1 cellular context compared by ENCODE assay signal in the genomic region with DNA sequence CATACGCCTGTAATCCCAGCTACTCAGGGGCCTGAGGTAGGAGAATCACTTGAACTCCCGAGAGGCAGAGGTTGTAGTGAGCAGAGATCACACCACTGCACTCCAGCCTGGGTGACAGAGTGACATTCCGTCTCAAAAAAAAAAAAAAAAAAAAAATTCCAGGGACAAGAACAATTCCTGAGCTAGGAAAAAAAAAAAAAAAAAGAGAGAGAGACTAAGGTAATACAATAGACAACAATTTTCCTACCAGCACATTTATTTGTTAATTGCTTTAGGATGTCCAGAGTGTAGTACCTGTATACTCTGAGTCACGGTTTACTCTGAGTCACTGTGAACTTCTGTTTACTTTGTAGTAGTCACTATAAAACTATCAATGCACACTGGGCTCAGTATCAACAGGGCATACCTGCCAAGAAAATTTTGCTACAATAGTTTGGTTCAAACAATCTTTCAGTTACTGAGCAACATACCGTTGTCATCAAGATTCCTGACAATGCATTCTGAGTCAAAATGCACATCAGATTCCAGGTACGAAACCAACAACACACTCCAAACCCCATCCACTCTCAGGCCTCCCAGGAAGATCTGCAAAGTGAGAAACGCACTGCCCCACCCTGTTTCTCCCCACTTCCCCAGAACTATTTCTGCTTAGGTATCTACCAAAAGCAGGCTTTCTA.
A peak's percentile ranks its signal among the peaks of the same experiment; 100 is the strongest.
TF ChIP-seq lines count a peak whose summit lies in the region.

No MANE protein-coding gene starts in this region.

TF ChIP-seq in HepG2, 621 proteins besides CTCF, POLR2A, EP300 and RAD21 (continued from another document and continues in another):
- TF ChIP-seq, protein P1, sequence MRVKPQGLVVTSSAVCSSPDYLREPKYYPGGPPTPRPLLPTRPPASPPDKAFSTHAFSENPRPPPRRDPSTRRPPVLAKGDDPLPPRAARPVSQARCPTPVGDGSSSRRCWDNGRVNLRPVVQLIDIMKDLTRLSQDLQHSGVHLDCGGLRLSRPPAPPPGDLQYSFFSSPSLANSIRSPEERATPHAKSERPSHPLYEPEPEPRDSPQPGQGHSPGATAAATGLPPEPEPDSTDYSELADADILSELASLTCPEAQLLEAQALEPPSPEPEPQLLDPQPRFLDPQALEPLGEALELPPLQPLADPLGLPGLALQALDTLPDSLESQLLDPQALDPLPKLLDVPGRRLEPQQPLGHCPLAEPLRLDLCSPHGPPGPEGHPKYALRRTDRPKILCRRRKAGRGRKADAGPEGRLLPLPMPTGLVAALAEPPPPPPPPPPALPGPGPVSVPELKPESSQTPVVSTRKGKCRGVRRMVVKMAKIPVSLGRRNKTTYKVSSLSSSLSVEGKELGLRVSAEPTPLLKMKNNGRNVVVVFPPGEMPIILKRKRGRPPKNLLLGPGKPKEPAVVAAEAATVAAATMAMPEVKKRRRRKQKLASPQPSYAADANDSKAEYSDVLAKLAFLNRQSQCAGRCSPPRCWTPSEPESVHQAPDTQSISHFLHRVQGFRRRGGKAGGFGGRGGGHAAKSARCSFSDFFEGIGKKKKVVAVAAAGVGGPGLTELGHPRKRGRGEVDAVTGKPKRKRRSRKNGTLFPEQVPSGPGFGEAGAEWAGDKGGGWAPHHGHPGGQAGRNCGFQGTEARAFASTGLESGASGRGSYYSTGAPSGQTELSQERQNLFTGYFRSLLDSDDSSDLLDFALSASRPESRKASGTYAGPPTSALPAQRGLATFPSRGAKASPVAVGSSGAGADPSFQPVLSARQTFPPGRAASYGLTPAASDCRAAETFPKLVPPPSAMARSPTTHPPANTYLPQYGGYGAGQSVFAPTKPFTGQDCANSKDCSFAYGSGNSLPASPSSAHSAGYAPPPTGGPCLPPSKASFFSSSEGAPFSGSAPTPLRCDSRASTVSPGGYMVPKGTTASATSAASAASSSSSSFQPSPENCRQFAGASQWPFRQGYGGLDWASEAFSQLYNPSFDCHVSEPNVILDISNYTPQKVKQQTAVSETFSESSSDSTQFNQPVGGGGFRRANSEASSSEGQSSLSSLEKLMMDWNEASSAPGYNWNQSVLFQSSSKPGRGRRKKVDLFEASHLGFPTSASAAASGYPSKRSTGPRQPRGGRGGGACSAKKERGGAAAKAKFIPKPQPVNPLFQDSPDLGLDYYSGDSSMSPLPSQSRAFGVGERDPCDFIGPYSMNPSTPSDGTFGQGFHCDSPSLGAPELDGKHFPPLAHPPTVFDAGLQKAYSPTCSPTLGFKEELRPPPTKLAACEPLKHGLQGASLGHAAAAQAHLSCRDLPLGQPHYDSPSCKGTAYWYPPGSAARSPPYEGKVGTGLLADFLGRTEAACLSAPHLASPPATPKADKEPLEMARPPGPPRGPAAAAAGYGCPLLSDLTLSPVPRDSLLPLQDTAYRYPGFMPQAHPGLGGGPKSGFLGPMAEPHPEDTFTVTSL (CRISPR knock-in tag; IDR thresholded peaks at IDR 0.05; ENCODE audit: borderline replicate concordance): peak; percentile 81; the same call in 1 of the 2 replicates
- TF ChIP-seq TEAD3 (CRISPR knock-in tag; optimal IDR thresholded peaks at IDR 0.05; ENCODE audit: borderline replicate concordance): peak; percentile 39
- TF ChIP-seq NKX3-1 (CRISPR knock-in tag; IDR thresholded peaks at IDR 0.05): no peak
- TF ChIP-seq, protein P2, sequence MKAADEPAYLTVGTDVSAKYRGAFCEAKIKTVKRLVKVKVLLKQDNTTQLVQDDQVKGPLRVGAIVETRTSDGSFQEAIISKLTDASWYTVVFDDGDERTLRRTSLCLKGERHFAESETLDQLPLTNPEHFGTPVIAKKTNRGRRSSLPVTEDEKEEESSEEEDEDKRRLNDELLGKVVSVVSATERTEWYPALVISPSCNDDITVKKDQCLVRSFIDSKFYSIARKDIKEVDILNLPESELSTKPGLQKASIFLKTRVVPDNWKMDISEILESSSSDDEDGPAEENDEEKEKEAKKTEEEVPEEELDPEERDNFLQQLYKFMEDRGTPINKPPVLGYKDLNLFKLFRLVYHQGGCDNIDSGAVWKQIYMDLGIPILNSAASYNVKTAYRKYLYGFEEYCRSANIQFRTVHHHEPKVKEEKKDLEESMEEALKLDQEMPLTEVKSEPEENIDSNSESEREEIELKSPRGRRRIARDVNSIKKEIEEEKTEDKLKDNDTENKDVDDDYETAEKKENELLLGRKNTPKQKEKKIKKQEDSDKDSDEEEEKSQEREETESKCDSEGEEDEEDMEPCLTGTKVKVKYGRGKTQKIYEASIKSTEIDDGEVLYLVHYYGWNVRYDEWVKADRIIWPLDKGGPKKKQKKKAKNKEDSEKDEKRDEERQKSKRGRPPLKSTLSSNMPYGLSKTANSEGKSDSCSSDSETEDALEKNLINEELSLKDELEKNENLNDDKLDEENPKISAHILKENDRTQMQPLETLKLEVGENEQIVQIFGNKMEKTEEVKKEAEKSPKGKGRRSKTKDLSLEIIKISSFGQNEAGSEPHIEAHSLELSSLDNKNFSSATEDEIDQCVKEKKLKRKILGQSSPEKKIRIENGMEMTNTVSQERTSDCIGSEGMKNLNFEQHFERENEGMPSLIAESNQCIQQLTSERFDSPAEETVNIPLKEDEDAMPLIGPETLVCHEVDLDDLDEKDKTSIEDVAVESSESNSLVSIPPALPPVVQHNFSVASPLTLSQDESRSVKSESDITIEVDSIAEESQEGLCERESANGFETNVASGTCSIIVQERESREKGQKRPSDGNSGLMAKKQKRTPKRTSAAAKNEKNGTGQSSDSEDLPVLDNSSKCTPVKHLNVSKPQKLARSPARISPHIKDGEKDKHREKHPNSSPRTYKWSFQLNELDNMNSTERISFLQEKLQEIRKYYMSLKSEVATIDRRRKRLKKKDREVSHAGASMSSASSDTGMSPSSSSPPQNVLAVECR (CRISPR knock-in tag; IDR thresholded peaks at IDR 0.05; ENCODE audit: borderline replicate concordance): no peak
- no peak for TF ChIP-seq ZNF33A (CRISPR knock-in tag; IDR thresholded peaks at IDR 0.05; ENCODE audit: borderline replicate concordance)
- peak; percentile 69 for TF ChIP-seq CREB1 (IDR thresholded peaks at IDR 0.05)
- peak; percentile 68 for TF ChIP-seq CREB1 (CRISPR knock-in tag; IDR thresholded peaks at IDR 0.05)
- 0 out of 2 replicates have a peak, but pooled peaks have one; percentile 16 for TF ChIP-seq ATF7 (IDR thresholded peaks at IDR 0.05)
- no peak for TF ChIP-seq ATF7 (CRISPR knock-in tag; IDR thresholded peaks at IDR 0.05)
- no peak for TF ChIP-seq ZBTB1 (CRISPR knock-in tag; IDR thresholded peaks at IDR 0.05; ENCODE audit: borderline replicate concordance)
- no peak for TF ChIP-seq ZNF572 (CRISPR knock-in tag; IDR thresholded peaks at IDR 0.05)
- TF ChIP-seq ZNF607 (CRISPR knock-in tag; IDR thresholded peaks at IDR 0.05; ENCODE audit: borderline replicate concordance): no peak
- TF ChIP-seq SMAD3 (CRISPR knock-in tag; IDR thresholded peaks at IDR 0.05): no peak
- TF ChIP-seq FOSL2 (CRISPR knock-in tag; IDR thresholded peaks at IDR 0.05): peak; percentile 94
- no peak for TF ChIP-seq GTF2F1 (IDR thresholded peaks at IDR 0.05; ENCODE audit: low read length)
- TF ChIP-seq NR2F6 (IDR thresholded peaks at IDR 0.05): no peak
- TF ChIP-seq NR2F6 (CRISPR knock-in tag; IDR thresholded peaks at IDR 0.05): no peak
- TF ChIP-seq ZNF235 (CRISPR knock-in tag; IDR thresholded peaks at IDR 0.05; ENCODE audit: borderline replicate concordance): no peak
- no peak for TF ChIP-seq ZNF780A (CRISPR knock-in tag; IDR thresholded peaks at IDR 0.05)
- TF ChIP-seq ZNF652 (CRISPR knock-in tag; IDR thresholded peaks at IDR 0.05; ENCODE audit: borderline replicate concordance, low read depth): no peak
- peak; percentile 46 for TF ChIP-seq CREM (IDR thresholded peaks at IDR 0.05)
- no peak for TF ChIP-seq CREM (CRISPR knock-in tag; IDR thresholded peaks at IDR 0.05)
- TF ChIP-seq FOXA3 (CRISPR knock-in tag; IDR thresholded peaks at IDR 0.05): peak; percentile 89
- TF ChIP-seq, protein P3, sequence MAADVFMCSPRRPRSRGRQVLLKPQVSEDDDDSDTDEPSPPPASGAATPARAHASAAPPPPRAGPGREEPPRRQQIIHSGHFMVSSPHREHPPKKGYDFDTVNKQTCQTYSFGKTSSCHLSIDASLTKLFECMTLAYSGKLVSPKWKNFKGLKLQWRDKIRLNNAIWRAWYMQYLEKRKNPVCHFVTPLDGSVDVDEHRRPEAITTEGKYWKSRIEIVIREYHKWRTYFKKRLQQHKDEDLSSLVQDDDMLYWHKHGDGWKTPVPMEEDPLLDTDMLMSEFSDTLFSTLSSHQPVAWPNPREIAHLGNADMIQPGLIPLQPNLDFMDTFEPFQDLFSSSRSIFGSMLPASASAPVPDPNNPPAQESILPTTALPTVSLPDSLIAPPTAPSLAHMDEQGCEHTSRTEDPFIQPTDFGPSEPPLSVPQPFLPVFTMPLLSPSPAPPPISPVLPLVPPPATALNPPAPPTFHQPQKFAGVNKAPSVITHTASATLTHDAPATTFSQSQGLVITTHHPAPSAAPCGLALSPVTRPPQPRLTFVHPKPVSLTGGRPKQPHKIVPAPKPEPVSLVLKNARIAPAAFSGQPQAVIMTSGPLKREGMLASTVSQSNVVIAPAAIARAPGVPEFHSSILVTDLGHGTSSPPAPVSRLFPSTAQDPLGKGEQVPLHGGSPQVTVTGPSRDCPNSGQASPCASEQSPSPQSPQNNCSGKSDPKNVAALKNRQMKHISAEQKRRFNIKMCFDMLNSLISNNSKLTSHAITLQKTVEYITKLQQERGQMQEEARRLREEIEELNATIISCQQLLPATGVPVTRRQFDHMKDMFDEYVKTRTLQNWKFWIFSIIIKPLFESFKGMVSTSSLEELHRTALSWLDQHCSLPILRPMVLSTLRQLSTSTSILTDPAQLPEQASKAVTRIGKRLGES (CRISPR knock-in tag; IDR thresholded peaks at IDR 0.05; ENCODE audit: borderline replicate concordance): no peak
- no peak for TF ChIP-seq ZNF547 (CRISPR knock-in tag; IDR thresholded peaks at IDR 0.05)
- TF ChIP-seq GATAD2A (CRISPR knock-in tag; IDR thresholded peaks at IDR 0.05): peak; percentile 81
- TF ChIP-seq ZNF224 (CRISPR knock-in tag; IDR thresholded peaks at IDR 0.05): no peak
- no peak for TF ChIP-seq ZNF3 (CRISPR knock-in tag; IDR thresholded peaks at IDR 0.05)
- TF ChIP-seq, protein P4, sequence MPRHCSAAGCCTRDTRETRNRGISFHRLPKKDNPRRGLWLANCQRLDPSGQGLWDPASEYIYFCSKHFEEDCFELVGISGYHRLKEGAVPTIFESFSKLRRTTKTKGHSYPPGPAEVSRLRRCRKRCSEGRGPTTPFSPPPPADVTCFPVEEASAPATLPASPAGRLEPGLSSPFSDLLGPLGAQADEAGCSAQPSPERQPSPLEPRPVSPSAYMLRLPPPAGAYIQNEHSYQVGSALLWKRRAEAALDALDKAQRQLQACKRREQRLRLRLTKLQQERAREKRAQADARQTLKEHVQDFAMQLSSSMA (CRISPR knock-in tag; IDR thresholded peaks at IDR 0.05): no peak
- TF ChIP-seq ZNF446 (CRISPR knock-in tag; IDR thresholded peaks at IDR 0.05): no peak
- TF ChIP-seq, protein P5, sequence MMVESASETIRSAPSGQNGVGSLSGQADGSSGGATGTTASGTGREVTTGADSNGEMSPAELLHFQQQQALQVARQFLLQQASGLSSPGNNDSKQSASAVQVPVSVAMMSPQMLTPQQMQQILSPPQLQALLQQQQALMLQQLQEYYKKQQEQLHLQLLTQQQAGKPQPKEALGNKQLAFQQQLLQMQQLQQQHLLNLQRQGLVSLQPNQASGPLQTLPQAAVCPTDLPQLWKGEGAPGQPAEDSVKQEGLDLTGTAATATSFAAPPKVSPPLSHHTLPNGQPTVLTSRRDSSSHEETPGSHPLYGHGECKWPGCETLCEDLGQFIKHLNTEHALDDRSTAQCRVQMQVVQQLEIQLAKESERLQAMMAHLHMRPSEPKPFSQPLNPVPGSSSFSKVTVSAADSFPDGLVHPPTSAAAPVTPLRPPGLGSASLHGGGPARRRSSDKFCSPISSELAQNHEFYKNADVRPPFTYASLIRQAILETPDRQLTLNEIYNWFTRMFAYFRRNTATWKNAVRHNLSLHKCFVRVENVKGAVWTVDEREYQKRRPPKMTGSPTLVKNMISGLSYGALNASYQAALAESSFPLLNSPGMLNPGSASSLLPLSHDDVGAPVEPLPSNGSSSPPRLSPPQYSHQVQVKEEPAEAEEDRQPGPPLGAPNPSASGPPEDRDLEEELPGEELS (CRISPR knock-in tag; IDR thresholded peaks at IDR 0.05): peak; percentile 81
- no peak; the same call in 1 of the 2 replicates for TF ChIP-seq HDAC1 (CRISPR knock-in tag; IDR thresholded peaks at IDR 0.05)
- TF ChIP-seq, protein P6, sequence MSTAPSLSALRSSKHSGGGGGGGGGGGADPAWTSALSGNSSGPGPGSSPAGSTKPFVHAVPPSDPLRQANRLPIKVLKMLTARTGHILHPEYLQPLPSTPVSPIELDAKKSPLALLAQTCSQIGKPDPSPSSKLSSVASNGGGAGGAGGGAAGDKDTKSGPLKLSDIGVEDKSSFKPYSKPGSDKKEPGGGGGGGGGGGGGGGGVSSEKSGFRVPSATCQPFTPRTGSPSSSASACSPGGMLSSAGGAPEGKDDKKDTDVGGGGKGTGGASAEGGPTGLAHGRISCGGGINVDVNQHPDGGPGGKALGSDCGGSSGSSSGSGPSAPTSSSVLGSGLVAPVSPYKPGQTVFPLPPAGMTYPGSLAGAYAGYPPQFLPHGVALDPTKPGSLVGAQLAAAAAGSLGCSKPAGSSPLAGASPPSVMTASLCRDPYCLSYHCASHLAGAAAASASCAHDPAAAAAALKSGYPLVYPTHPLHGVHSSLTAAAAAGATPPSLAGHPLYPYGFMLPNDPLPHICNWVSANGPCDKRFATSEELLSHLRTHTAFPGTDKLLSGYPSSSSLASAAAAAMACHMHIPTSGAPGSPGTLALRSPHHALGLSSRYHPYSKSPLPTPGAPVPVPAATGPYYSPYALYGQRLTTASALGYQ (CRISPR knock-in tag; IDR thresholded peaks at IDR 0.05): no peak
- TF ChIP-seq, protein P7, sequence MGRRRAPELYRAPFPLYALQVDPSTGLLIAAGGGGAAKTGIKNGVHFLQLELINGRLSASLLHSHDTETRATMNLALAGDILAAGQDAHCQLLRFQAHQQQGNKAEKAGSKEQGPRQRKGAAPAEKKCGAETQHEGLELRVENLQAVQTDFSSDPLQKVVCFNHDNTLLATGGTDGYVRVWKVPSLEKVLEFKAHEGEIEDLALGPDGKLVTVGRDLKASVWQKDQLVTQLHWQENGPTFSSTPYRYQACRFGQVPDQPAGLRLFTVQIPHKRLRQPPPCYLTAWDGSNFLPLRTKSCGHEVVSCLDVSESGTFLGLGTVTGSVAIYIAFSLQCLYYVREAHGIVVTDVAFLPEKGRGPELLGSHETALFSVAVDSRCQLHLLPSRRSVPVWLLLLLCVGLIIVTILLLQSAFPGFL (CRISPR knock-in tag; IDR thresholded peaks at IDR 0.05): no peak
- TF ChIP-seq MAFK (conservative IDR thresholded peaks at IDR 0.05 in 1 of 2, IDR thresholded peaks at IDR 0.05 in 1 of 2; ENCODE audit: low read length in 2 of 2): peak; percentile 27 to 34; a peak in 3 of 4 replicates
- TF ChIP-seq HOXA7 (CRISPR knock-in tag; IDR thresholded peaks at IDR 0.05): no peak
- no peak; the same call in 1 of the 2 replicates for TF ChIP-seq ZNF460 (CRISPR knock-in tag; IDR thresholded peaks at IDR 0.05; ENCODE audit: borderline replicate concordance)
